25 cellular contexts compared by ENCODE assay signal in genomic region chr6:167714166-167714565, GRCh38.
"Had no signal": no experiment of that assay in that cellular context is flagged by ENCODE, and none has a peak within 500 bp of the region (broad histone marks: within the 10 kb centered on the region; RNA-seq: fewer than 3 reads in every experiment).

No MANE protein-coding gene starts in this region.

- H3K27ac ChIP-seq: adrenal gland, ascending aorta, brain microvascular endothelial cell, lower lobe of right lung, neutrophil, parathyroid adenoma, skin epidermis, suprapubic skin, tibial nerve, uterus had no signal

- H3K4me1 Mint-ChIP-seq: stimulated activated effector memory CD8-positive, alpha-beta T cell treated with anti-CD3 and anti-CD28 coated beads, Interleukin-12 subunit alpha, Interleukin-12 subunit beta, amount 100 ng/mL, for 72 hours had no signal

- H3K79me2 ChIP-seq: parathyroid adenoma had no signal

- H3K9ac ChIP-seq: parathyroid adenoma had no signal

- H2AFZ ChIP-seq: parathyroid adenoma had no signal

- H3K4me1 ChIP-seq: adrenal gland, ascending aorta, parathyroid adenoma, suprapubic skin, tibial nerve, uterus had no signal

- H3K36me3 ChIP-seq: adrenal gland, ascending aorta, brain microvascular endothelial cell, lower lobe of right lung, neutrophil, suprapubic skin, tibial nerve, uterus had no signal

- H3K4me3 ChIP-seq: adrenal gland, ascending aorta, lower lobe of right lung, skin epidermis, suprapubic skin, tibial nerve, uterus had no signal

- ATAC-seq: activated naive CD4-positive, alpha-beta T cell treated with anti-CD3 and anti-CD28 coated beads, Interleukin-2, amount 50 U/mL, for 72 hours; left cardiac atrium; lower lobe of right lung; naive thymus-derived CD4-positive, alpha-beta T cell; right cardiac atrium; stimulated activated effector memory CD8-positive, alpha-beta T cell treated with anti-CD3 and anti-CD28 coated beads, Interleukin-12 subunit alpha, Interleukin-12 subunit beta, amount 100 ng/mL, for 72 hours; stimulated activated naive CD8-positive, alpha-beta T cell treated with anti-CD3 and anti-CD28 coated beads, Interleukin-15, amount 100 ng/mL, for 72 hours; T-helper 17 cell had no signal

- H3K4me3 Mint-ChIP-seq: naive thymus-derived CD4-positive, alpha-beta T cell; stimulated activated effector memory CD8-positive, alpha-beta T cell treated with anti-CD3 and anti-CD28 coated beads, Interleukin-12 subunit alpha, Interleukin-12 subunit beta, amount 100 ng/mL, for 72 hours; stimulated activated naive CD8-positive, alpha-beta T cell treated with anti-CD3 and anti-CD28 coated beads, Interleukin-15, amount 100 ng/mL, for 72 hours; T-helper 17 cell had no signal

- H3K27ac Mint-ChIP-seq: activated naive CD4-positive, alpha-beta T cell treated with anti-CD3 and anti-CD28 coated beads, Interleukin-2, amount 50 U/mL, for 72 hours; naive thymus-derived CD4-positive, alpha-beta T cell; stimulated activated effector memory CD8-positive, alpha-beta T cell treated with anti-CD3 and anti-CD28 coated beads, Interleukin-12 subunit alpha, Interleukin-12 subunit beta, amount 100 ng/mL, for 72 hours; stimulated activated naive CD8-positive, alpha-beta T cell treated with anti-CD3 and anti-CD28 coated beads, Interleukin-15, amount 100 ng/mL, for 72 hours; T-helper 17 cell had no signal

- H3K27me3 ChIP-seq: ascending aorta, brain microvascular endothelial cell, tibial nerve, uterus had no signal

- H3K9me3 Mint-ChIP-seq: stimulated activated effector memory CD8-positive, alpha-beta T cell treated with anti-CD3 and anti-CD28 coated beads, Interleukin-12 subunit alpha, Interleukin-12 subunit beta, amount 100 ng/mL, for 72 hours; stimulated activated naive CD8-positive, alpha-beta T cell treated with anti-CD3 and anti-CD28 coated beads, Interleukin-15, amount 100 ng/mL, for 72 hours had no signal

- DNase-seq: activated CD4-positive, alpha-beta T cell treated with anti-CD3 and anti-CD28 coated beads for 4 hours; activated CD4-positive, alpha-beta T cell treated with anti-CD3 and anti-CD28 coated beads, Interleukin-2, amount 50 U/mL, for 48 hours; activated CD4-positive, CD25-positive, alpha-beta regulatory T cell; brain microvascular endothelial cell; caudate nucleus; dermis blood vessel endothelial cell; effector CD8-positive, alpha-beta T cell; left cardiac atrium; lower lobe of right lung; naive thymus-derived CD4-positive, alpha-beta T cell; right cardiac atrium; stimulated activated CD4-positive, alpha-beta T cell treated with anti-CD3 and anti-CD28 coated beads, Interleukin-2, amount 100 ng/mL, for 24 hours; stimulated activated naive CD8-positive, alpha-beta T cell treated with anti-CD3 and anti-CD28 coated beads, Interleukin-15, amount 100 ng/mL, for 72 hours; SW 1271; T-helper 17 cell; uterus had no signal

- H3K36me3 Mint-ChIP-seq: naive thymus-derived CD4-positive, alpha-beta T cell; stimulated activated effector memory CD8-positive, alpha-beta T cell treated with anti-CD3 and anti-CD28 coated beads, Interleukin-12 subunit alpha, Interleukin-12 subunit beta, amount 100 ng/mL, for 72 hours had no signal

- H3K9me3 ChIP-seq: adrenal gland, ascending aorta, lower lobe of right lung, neutrophil, suprapubic skin, uterus had no signal
